In the genomic region with DNA sequence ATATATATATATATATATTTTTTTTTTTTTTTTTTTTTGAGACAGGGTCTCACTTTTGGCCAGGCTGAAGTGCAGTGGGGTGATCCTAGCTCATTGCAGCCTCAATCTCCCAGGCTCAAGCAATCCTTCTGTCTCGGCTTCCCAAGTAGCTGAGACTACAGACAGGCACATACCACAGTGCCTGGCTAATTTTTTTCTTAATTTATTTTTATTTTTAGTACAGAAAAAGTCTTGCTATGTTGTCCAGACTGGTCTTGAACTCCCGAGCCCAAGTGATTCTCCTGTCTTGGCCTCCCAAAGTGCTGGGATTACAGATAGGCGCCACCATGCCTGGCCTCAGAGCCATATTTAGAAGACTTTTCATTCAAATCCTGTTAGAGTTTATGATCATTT, we compare ENCODE assay signal across 14 cellular contexts.
DNase-seq lines count a peak whose midpoint lies in the region; ATAC-seq and TF ChIP-seq lines count a peak whose summit lies in the region.
"Had no signal": no experiment of that assay in that cellular context is flagged by ENCODE, and none has a peak within 500 bp of the region (broad histone marks: within the 10 kb centered on the region; RNA-seq: fewer than 3 reads in every experiment).

No MANE protein-coding gene starts in this region.

- intact Hi-C loops in Right ventricle myocardium superior (cut with DNase I), result no loop called here

- no peak for DNase-seq in RWPE1 (ENCODE audit: low spot score)
- no peak for DNase-seq in mesothelial cell of epicardium (ENCODE audit: low spot score in 2 of 2, unreplicated experiment in 2 of 2)
- DNase-seq in type B pancreatic cell (ENCODE audit: extremely low spot score, unreplicated experiment), result no peak
- DNase-seq in activated CD4-positive, CD25-positive, alpha-beta regulatory T cell (lab: John Stamatoyannopoulos, UW), result no peak
- DNase-seq in Right ventricle myocardium superior, result no peak
- no peak for DNase-seq in hippocampal formation (lab: John Stamatoyannopoulos, UW)
- DNase-seq: activated naive CD4-positive, alpha-beta T cell treated with anti-CD3 and anti-CD28 coated beads, Interleukin-2, amount 10 ng/mL, durations not matched to agents 7 days and 5 days; activated T-cell treated with anti-CD3 and anti-CD28 coated beads for 4 hours; DMS153; Peyer's patch; sigmoid colon had no signal

- ATAC-seq in HG03108 (IDR thresholded peaks at IDR 0.05; ENCODE audit: unreplicated experiment) (no peak), Right ventricle myocardium superior (ENCODE audit: poor library complexity) (no peak)

- CTCF ChIA-PET in RWPE1 (lab: Yijun Ruan, JAX), result no interaction called here

- no peak overlapping the region for H3K4me3 Mint-ChIP-seq in mesothelial cell of epicardium
- peak overlapping the region; percentile 59 for H3K4me3 Mint-ChIP-seq in type B pancreatic cell
- H3K4me3 Mint-ChIP-seq: activated naive CD4-positive, alpha-beta T cell treated with anti-CD3 and anti-CD28 coated beads, Interleukin-2, amount 10 ng/mL, durations not matched to agents 7 days and 5 days had no signal

- H3K4me1 Mint-ChIP-seq in mesothelial cell of epicardium, result peaks cover 22% of the 10 kb centered on the region
- H3K4me1 Mint-ChIP-seq in type B pancreatic cell (ENCODE audit: unreplicated experiment), result peaks cover 16% of the 10 kb centered on the region

- H3K27ac ChIP-seq in RWPE1, result peak overlapping the region; percentile 89
- H3K27ac ChIP-seq in cingulate gyrus (ENCODE audit: low read depth, low read length), result peak overlapping the region; percentile 80
- H3K27ac ChIP-seq: BLaER1 had no signal

- peaks cover 2% of the 10 kb centered on the region for H3K36me3 Mint-ChIP-seq in mesothelial cell of epicardium
- peaks cover 3% of the 10 kb centered on the region for H3K36me3 Mint-ChIP-seq in type B pancreatic cell

- peak overlapping the region; percentile 94 for H3K27ac Mint-ChIP-seq in mesothelial cell of epicardium
- H3K27ac Mint-ChIP-seq in type B pancreatic cell, result peak overlapping the region; percentile 96
- H3K27ac Mint-ChIP-seq: activated naive CD4-positive, alpha-beta T cell treated with anti-CD3 and anti-CD28 coated beads, Interleukin-2, amount 10 ng/mL, durations not matched to agents 7 days and 5 days had no signal

- H3K27me3 Mint-ChIP-seq in mesothelial cell of epicardium (ENCODE audit: low read depth) (no peaks in the 10 kb centered on the region), type B pancreatic cell (no peaks in the 10 kb centered on the region)

- POLR2A ChIA-PET in RWPE1 (lab: Yijun Ruan, JAX; ENCODE audit: low non-redundant PET), result interaction anchor here (0.6 kb wide), 1 partner anchor 151 kb away, joined by 4 read pairs; no protein-coding TSS in a partner anchor

- H3K9me3 Mint-ChIP-seq in mesothelial cell of epicardium, result peaks cover 4% of the 10 kb centered on the region
- H3K9me3 Mint-ChIP-seq in type B pancreatic cell, result no peaks in the 10 kb centered on the region

- TF ChIP-seq CTCF in RWPE1 (conservative IDR thresholded peaks at IDR 0.05; ENCODE audit: low read depth) (no peak), mesothelial cell of epicardium (IDR thresholded peaks at IDR 0.05; ENCODE audit: unreplicated experiment) (no peak), type B pancreatic cell (conservative IDR thresholded peaks at IDR 0.05) (no peak)
